Comparison of ENCODE assay signal across 32 cellular contexts in the genomic region with DNA sequence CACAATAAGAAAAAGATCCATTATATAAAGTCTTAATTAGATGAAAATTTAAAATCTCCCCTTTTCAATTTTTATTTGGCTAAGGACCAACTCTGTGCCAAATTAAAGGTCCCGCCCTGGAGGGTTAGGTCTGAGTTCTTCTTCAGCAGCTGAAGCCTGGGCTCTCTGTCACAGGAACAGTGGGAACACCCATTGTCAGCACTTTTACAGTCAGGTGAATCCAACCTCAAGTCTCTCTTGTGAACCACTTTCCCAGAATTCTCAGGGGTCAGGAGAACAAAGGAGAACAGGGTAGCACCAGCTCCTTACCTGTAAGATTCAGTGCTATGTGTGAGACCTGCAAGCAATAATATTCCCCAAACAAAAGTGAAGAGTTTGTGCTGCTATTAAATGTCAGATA. TPM values are rescaled to one million over a fixed set of nuclear protein-coding genes. Genes with fewer than 3 reads are reported as not detected.
"Had no signal": no experiment of that assay in that cellular context is flagged by ENCODE, and none has a peak within 500 bp of the region (broad histone marks: within the 10 kb centered on the region; RNA-seq: fewer than 3 reads in every experiment).

No MANE protein-coding gene starts in this region.

- H3K4me2 ChIP-seq: neural progenitor cell had no signal

- H3K4me3 ChIP-seq: left lung, lower lobe of right lung, neural progenitor cell, psoas muscle, skin epidermis, stomach, testis, thyroid gland, transverse colon, upper lobe of left lung, vagina had no signal

- DNase-seq: hypothalamus; immature natural killer cell; kidney; left colon; left lung; lower lobe of right lung; mammary epithelial cell; mesenchymal stem cell; naive thymus-derived CD8-positive, alpha-beta T cell; occipital lobe; psoas muscle; stimulated activated CD4-positive, alpha-beta T cell treated with anti-CD3 and anti-CD28 coated beads, Interleukin-12 subunit alpha, Interleukin-12 subunit beta, amount 100 ng/mL, for 4 hours; stimulated activated CD4-positive, alpha-beta T cell treated with anti-CD3 and anti-CD28 coated beads, Interleukin-15, amount 100 ng/mL, for 24 hours; stimulated activated CD4-positive, alpha-beta T cell treated with anti-CD3 and anti-CD28 coated beads, Interleukin-2, amount 100 ng/mL, for 24 hours; stimulated activated CD4-positive, alpha-beta T cell treated with anti-CD3 and anti-CD28 coated beads, Interleukin-4, amount 100 ng/mL, for 1 hour; stimulated activated naive B cell treated with anti-CD40 and anti-IgM and Interleukin-4, amounts not matched to agents 10 μg/mL and 1 μg/mL and 100 μg/mL, for 72 hours; stimulated activated naive CD8-positive, alpha-beta T cell treated with anti-CD3 and anti-CD28 coated beads, Interleukin-15, Interleukin-2, amounts not matched to agents 100 U/mL and 50 U/mL, for 24 hours; stomach; testis; thyroid gland; transverse colon; upper lobe of left lung had no signal

- H3K4me1 ChIP-seq: lower lobe of right lung, parathyroid adenoma, psoas muscle, testis, thyroid gland, vagina had no signal

- H3K27ac Mint-ChIP-seq: immature natural killer cell; nephron; neural progenitor cell; stimulated activated naive B cell treated with anti-CD40 and anti-IgM and Interleukin-4, amounts not matched to agents 10 μg/mL and 1 μg/mL and 100 μg/mL, for 72 hours had no signal

- FAIRE-seq: islet of Langerhans, kidney had no signal

- H3K4me3 Mint-ChIP-seq: immature natural killer cell; naive thymus-derived CD8-positive, alpha-beta T cell; nephron; neural progenitor cell; stimulated activated naive B cell treated with anti-CD40 and anti-IgM and Interleukin-4, amounts not matched to agents 10 μg/mL and 1 μg/mL and 100 μg/mL, for 72 hours had no signal

- H3K27me3 ChIP-seq: left lung, neural progenitor cell, stomach, testis, thyroid gland, transverse colon, upper lobe of left lung, vagina had no signal

- H3K36me3 Mint-ChIP-seq: immature natural killer cell; naive thymus-derived CD8-positive, alpha-beta T cell; neural progenitor cell; stimulated activated naive B cell treated with anti-CD40 and anti-IgM and Interleukin-4, amounts not matched to agents 10 μg/mL and 1 μg/mL and 100 μg/mL, for 72 hours had no signal

- H3K9me3 Mint-ChIP-seq: immature natural killer cell; naive thymus-derived CD8-positive, alpha-beta T cell; nephron; neural progenitor cell had no signal

- H3K36me3 ChIP-seq: left lung, lower lobe of right lung, neural progenitor cell, neutrophil, stomach, thyroid gland, transverse colon, upper lobe of left lung, vagina had no signal

- H3K27me3 Mint-ChIP-seq: naive thymus-derived CD8-positive, alpha-beta T cell; stimulated activated naive B cell treated with anti-CD40 and anti-IgM and Interleukin-4, amounts not matched to agents 10 μg/mL and 1 μg/mL and 100 μg/mL, for 72 hours had no signal

- H3K27ac ChIP-seq: left lung, lower lobe of right lung, neural progenitor cell, neutrophil, parathyroid adenoma, psoas muscle, skin epidermis, stomach, testis, thyroid gland, transverse colon, upper lobe of left lung, vagina had no signal

- H3K9me3 ChIP-seq: left lung, lower lobe of right lung, neutrophil, psoas muscle, stomach, testis, thyroid gland, transverse colon, upper lobe of left lung, vagina had no signal

- ATAC-seq: left colon; left lung; lower lobe of right lung; naive thymus-derived CD8-positive, alpha-beta T cell; psoas muscle; sciatic nerve; stimulated activated naive B cell treated with anti-CD40 and anti-IgM and Interleukin-4, amounts not matched to agents 10 μg/mL and 1 μg/mL and 100 μg/mL, for 72 hours; stimulated activated naive CD8-positive, alpha-beta T cell treated with anti-CD3 and anti-CD28 coated beads, Interleukin-15, Interleukin-2, amounts not matched to agents 100 U/mL and 50 U/mL, for 24 hours had no signal

- H3K79me2 ChIP-seq: parathyroid adenoma had no signal

- H2AFZ ChIP-seq: neural progenitor cell, parathyroid adenoma had no signal

- H3K9ac ChIP-seq: neural progenitor cell, parathyroid adenoma had no signal

RNA-seq across cellular contexts. Expression of gene HJV, which starts 25.1 kb away (rescaled TPM):
- total RNA-seq: kidney; left colon; left lung; lower lobe of right lung; mammary epithelial cell; naive thymus-derived CD8-positive, alpha-beta T cell; occipital lobe; osteocyte; posterior vena cava; sciatic nerve; stomach; thyroid gland; upper lobe of left lung; vagina had no signal
- polyA plus RNA-seq: immature natural killer cell; mammary epithelial cell; naive thymus-derived CD8-positive, alpha-beta T cell; stomach had no signal
